In genomic region chr7:14714161-14714728, GRCh38 we compare ENCODE assay signal across 12 cellular contexts.
A peak's percentile ranks its signal among the peaks of the same experiment; 100 is the strongest.
DNase-seq lines count a peak whose midpoint lies in the region; ATAC-seq and TF ChIP-seq lines count a peak whose summit lies in the region.
"Had no signal": no experiment of that assay in that cellular context is flagged by ENCODE, and none has a peak within 500 bp of the region (broad histone marks: within the 10 kb centered on the region; RNA-seq: fewer than 3 reads in every experiment).

No MANE protein-coding gene starts in this region.

- H3K36me3 Mint-ChIP-seq in activated naive CD4-positive, alpha-beta T cell treated with anti-CD3 and anti-CD28 coated beads, Interleukin-2, amount 10 ng/mL, durations not matched to agents 7 days and 5 days = no peaks in the 10 kb centered on the region
- no peaks in the 10 kb centered on the region for H3K36me3 Mint-ChIP-seq in mesothelial cell of epicardium

- CTCF ChIA-PET in activated naive CD4-positive, alpha-beta T cell treated with anti-CD3 and anti-CD28 coated beads, Interleukin-2, amount 10 ng/mL, durations not matched to agents 7 days and 5 days (lab: Charles Lee) = no interaction called here

- H3K27me3 Mint-ChIP-seq in activated naive CD4-positive, alpha-beta T cell treated with anti-CD3 and anti-CD28 coated beads, Interleukin-2, amount 10 ng/mL, durations not matched to agents 7 days and 5 days = no peaks in the 10 kb centered on the region
- H3K27me3 Mint-ChIP-seq in mesothelial cell of epicardium (ENCODE audit: low read depth) = peaks cover 5% of the 10 kb centered on the region

- H3K4me1 Mint-ChIP-seq in activated naive CD4-positive, alpha-beta T cell treated with anti-CD3 and anti-CD28 coated beads, Interleukin-2, amount 10 ng/mL, durations not matched to agents 7 days and 5 days = no peaks in the 10 kb centered on the region
- H3K4me1 Mint-ChIP-seq in mesothelial cell of epicardium = peaks cover 3% of the 10 kb centered on the region

- H3K4me3 ChIP-seq in epithelial cell of proximal tubule (ENCODE audit: low read depth, low read length) = no peak overlapping the region

- DNase-seq in epithelial cell of proximal tubule (ENCODE audit: low read depth) = peak; percentile 32
- no peak for DNase-seq in NCI-H146 (lab: John Stamatoyannopoulos, UW)
- no peak for DNase-seq in activated naive CD4-positive, alpha-beta T cell treated with anti-CD3 and anti-CD28 coated beads, Interleukin-2, amount 10 ng/mL, durations not matched to agents 7 days and 5 days
- no peak for DNase-seq in mesothelial cell of epicardium (ENCODE audit: low spot score in 2 of 2, unreplicated experiment in 2 of 2)
- no peak for DNase-seq in hippocampal formation (lab: John Stamatoyannopoulos, UW)
- DNase-seq: dermis blood vessel endothelial cell; stimulated activated CD4-positive, alpha-beta T cell treated with anti-CD3 and anti-CD28 coated beads, Interleukin-4, amount 100 ng/mL, for 1 hour; trophoblast cell had no signal

- no peak overlapping the region for H3K27ac Mint-ChIP-seq in activated naive CD4-positive, alpha-beta T cell treated with anti-CD3 and anti-CD28 coated beads, Interleukin-2, amount 10 ng/mL, durations not matched to agents 7 days and 5 days
- no peak overlapping the region for H3K27ac Mint-ChIP-seq in mesothelial cell of epicardium
- H3K27ac Mint-ChIP-seq: activated T-helper 2 cell treated with anti-CD3 and anti-CD28 coated beads, Interferon-gamma antibody, Interleukin-2, Interleukin-4, amounts not matched to agents 10 μg/mL and 5 μg/mL and 100 μg/mL, durations not matched to agents 14 hours and 24 hours and 36 hours had no signal

- ATAC-seq in GM18907 (IDR thresholded peaks at IDR 0.05; ENCODE audit: unreplicated experiment) = peak; percentile 98
- ATAC-seq in GM21515 (IDR thresholded peaks at IDR 0.05; ENCODE audit: unreplicated experiment) = peak; percentile 95
- peak; percentile 98 for ATAC-seq in HG03066 (IDR thresholded peaks at IDR 0.05; ENCODE audit: low read depth, unreplicated experiment)

- no peaks in the 10 kb centered on the region for H3K9me3 Mint-ChIP-seq in activated naive CD4-positive, alpha-beta T cell treated with anti-CD3 and anti-CD28 coated beads, Interleukin-2, amount 10 ng/mL, durations not matched to agents 7 days and 5 days
- H3K9me3 Mint-ChIP-seq in mesothelial cell of epicardium = no peaks in the 10 kb centered on the region
- H3K9me3 Mint-ChIP-seq: activated T-helper 2 cell treated with anti-CD3 and anti-CD28 coated beads, Interferon-gamma antibody, Interleukin-2, Interleukin-4, amounts not matched to agents 10 μg/mL and 5 μg/mL and 100 μg/mL, durations not matched to agents 14 hours and 24 hours and 36 hours had no signal

- no peak overlapping the region for H3K4me3 Mint-ChIP-seq in activated naive CD4-positive, alpha-beta T cell treated with anti-CD3 and anti-CD28 coated beads, Interleukin-2, amount 10 ng/mL, durations not matched to agents 7 days and 5 days
- no peak overlapping the region for H3K4me3 Mint-ChIP-seq in mesothelial cell of epicardium

- TF ChIP-seq CTCF in epithelial cell of proximal tubule (conservative IDR thresholded peaks at IDR 0.05; ENCODE audit: low read depth, low read length) (no peak), mesothelial cell of epicardium (IDR thresholded peaks at IDR 0.05; ENCODE audit: unreplicated experiment) (no peak)
